20 cellular contexts compared by ENCODE assay signal in the genomic region with DNA sequence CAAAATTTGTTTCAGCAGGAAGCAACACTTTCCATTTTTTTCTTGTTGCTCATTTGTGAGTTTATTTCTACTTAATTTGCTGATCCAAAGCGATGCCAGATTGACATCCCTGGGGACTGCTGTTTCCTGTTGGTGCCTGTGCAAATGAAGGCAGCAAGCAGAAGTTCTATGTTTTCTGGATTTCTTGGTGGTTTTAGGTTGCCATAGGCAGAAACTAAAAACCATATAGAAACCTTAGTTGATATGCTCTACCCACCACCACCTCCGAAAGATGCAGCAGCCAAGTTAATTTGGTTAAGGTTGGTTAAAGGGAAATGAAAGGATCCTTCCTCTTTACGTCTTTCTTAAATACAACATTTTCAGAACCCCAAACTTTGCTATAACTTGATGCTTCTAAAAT.
"Had no signal": no experiment of that assay in that cellular context is flagged by ENCODE, and none has a peak within 500 bp of the region (broad histone marks: within the 10 kb centered on the region; RNA-seq: fewer than 3 reads in every experiment).

No MANE protein-coding gene starts in this region.

- H3K36me3 ChIP-seq: left lung, neural progenitor cell, thyroid gland, upper lobe of right lung had no signal

- H3K4me1 ChIP-seq: left lung, upper lobe of right lung had no signal

- ATAC-seq: activated naive CD4-positive, alpha-beta T cell treated with anti-CD3 and anti-CD28 coated beads, Interleukin-2, amount 50 U/mL, for 72 hours; activated T-helper 17 cell treated with anti-CD3 and anti-CD28 coated beads, Interleukin-2, amount 50 U/mL, for 72 hours; effector memory CD8-positive, alpha-beta T cell; esophagus mucosa; left lung; naive thymus-derived CD8-positive, alpha-beta T cell; T-helper 17 cell; upper lobe of right lung had no signal

- H3K27ac ChIP-seq: hepatocyte, left lung, neural progenitor cell, thyroid gland, upper lobe of right lung had no signal

- H3K4me2 ChIP-seq: hepatocyte, neural progenitor cell had no signal

- H3K4me3 ChIP-seq: hepatocyte, left lung, neural progenitor cell, thyroid gland, upper lobe of right lung had no signal

- H3K27me3 ChIP-seq: hepatocyte, left lung, neural progenitor cell, thyroid gland, upper lobe of right lung had no signal

- DNase-seq: activated CD4-positive, alpha-beta memory T cell treated with anti-CD3 and anti-CD28 coated beads, Interleukin-2, amount 10 ng/mL, durations not matched to agents 7 days and 5 days; activated CD4-positive, alpha-beta T cell treated with anti-CD3 and anti-CD28 coated beads, Interleukin-2, amount 10 ng/mL, durations not matched to agents 24 days and 14 days; aorta; effector memory CD8-positive, alpha-beta T cell; immature natural killer cell; left lung; mammary epithelial cell; naive thymus-derived CD8-positive, alpha-beta T cell; posterior cingulate gyrus; stimulated activated CD4-positive, alpha-beta T cell treated with anti-CD3 and anti-CD28 coated beads, Interleukin-4, amount 100 ng/mL, for 24 hours; stimulated activated naive CD4-positive, alpha-beta T cell treated with Interleukin-2 at 50 U/mL for 16 hours; SW 1271; T-helper 17 cell; upper lobe of right lung had no signal

- H3K9me3 ChIP-seq: thyroid gland, upper lobe of right lung had no signal

- H3K9ac ChIP-seq: neural progenitor cell had no signal

- H2AFZ ChIP-seq: hepatocyte, neural progenitor cell had no signal

- H3K79me2 ChIP-seq: hepatocyte had no signal
